10 cellular contexts compared by ENCODE assay signal in genomic region chr9:136225366-136225747, GRCh38. TPM values are rescaled to one million over a fixed set of nuclear protein-coding genes. Genes with fewer than 3 reads are reported as not detected.
DNase-seq lines count a peak whose midpoint lies in the region; ATAC-seq, FAIRE-seq and TF ChIP-seq lines count a peak whose summit lies in the region.
"Had no signal": no experiment of that assay in that cellular context is flagged by ENCODE, and none has a peak within 500 bp of the region (broad histone marks: within the 10 kb centered on the region; RNA-seq: fewer than 3 reads in every experiment).

No MANE protein-coding gene starts in this region.

- TF ChIP-seq CTCF in GM12878 (IDR thresholded peaks at IDR 0.05 in 2 of 3, conservative IDR thresholded peaks at IDR 0.05 in 1 of 3; ENCODE audit: control insufficient read depth in 2 of 3, extremely low read depth in 1 of 3, insufficient read depth in 1 of 3, low read depth in 3 of 3, low read length in 3 of 3) = 0 out of 6 replicates have a peak, but pooled peaks of 1 of the 3 experiments have one; percentile 1

- H3K9ac ChIP-seq in GM12878 (ENCODE audit: control insufficient read depth, insufficient read depth, low read length) = peak overlapping the region; percentile 54; the same call in 1 of the 2 replicates
- H3K9ac ChIP-seq in GM23248 = no peak overlapping the region

- no peak for TF ChIP-seq POLR2A in GM12892 (IDR thresholded peaks at IDR 0.05; ENCODE audit: low read depth, low read length)
- peak; percentile 59 for TF ChIP-seq POLR2A in GM12878 (IDR thresholded peaks at IDR 0.05; ENCODE audit: low read depth, low read length)

- TF ChIP-seq EP300 in GM12878 (IDR thresholded peaks at IDR 0.05; ENCODE audit: borderline replicate concordance in 1 of 2, control insufficient read depth in 1 of 2, low read depth in 2 of 2, low read length in 2 of 2) = no peak

- ATAC-seq in GM19452 (IDR thresholded peaks at IDR 0.05; ENCODE audit: unreplicated experiment) (peak; percentile 47), HG03175 (IDR thresholded peaks at IDR 0.05; ENCODE audit: unreplicated experiment) (peak; percentile 52), GM12878 (peak; percentile 48)

- H3K79me2 ChIP-seq in GM12878 (ENCODE audit: control insufficient read depth, insufficient read depth, low read length) (peaks cover 10% of the 10 kb centered on the region), GM23248 (ENCODE audit: insufficient read depth) (no peaks in the 10 kb centered on the region)

- in situ Hi-C loops in GM12878 (cut with MboI) = no loop called here
- in situ Hi-C loops in GM23248 (cut with MboI) = no loop called here

- RAD21 ChIA-PET in GM12878 (lab: Charles Lee; ENCODE audit: unreplicated experiment) = interaction anchor here (0.6 to 1.2 kb wide), 3 partner anchors 15 to 137 kb away, joined by 3 read pairs; no protein-coding TSS in a partner anchor

- POLR2A ChIA-PET in GM12878 (lab: Charles Lee) = interaction anchor here (1.0 kb wide), 1 partner anchor 18 kb away, joined by 3 read pairs; no protein-coding TSS in a partner anchor

- H3K4me1 ChIP-seq in GM12878 (ENCODE audit: control insufficient read depth, insufficient read depth, low read length) = peaks cover 19% of the 10 kb centered on the region
- H3K4me1 ChIP-seq in GM23248 (ENCODE audit: insufficient read depth) = peaks cover 9% of the 10 kb centered on the region

- H3K4me2 ChIP-seq in GM12878 (ENCODE audit: control insufficient read depth, insufficient read depth) (peak overlapping the region; percentile 96), GM23248 (ENCODE audit: unreplicated experiment) (no peak overlapping the region)

- H4K20me1 ChIP-seq in GM12878 (ENCODE audit: control insufficient read depth, insufficient read depth) (no peaks in the 10 kb centered on the region), GM23248 (ENCODE audit: insufficient read depth) (no peaks in the 10 kb centered on the region)

- DNase-seq in GM12892 (ENCODE audit: insufficient read length) (peak; percentile 52), GM12878 (ENCODE audit: low read depth, low spot score) (peak; percentile 32), putamen (ENCODE audit: low spot score) (no peak), NCI-H774 (lab: John Stamatoyannopoulos, UW) (no peak), SIG-M5 treated with dmso at 0.1 percent for 504 hours (lab: John Stamatoyannopoulos, UW; ENCODE audit: unreplicated experiment) (no peak), GM23248 (no peak)
- DNase-seq: left cardiac atrium had no signal

- no peaks in the 10 kb centered on the region for H3F3A ChIP-seq in GM23248 (ENCODE audit: insufficient read depth)

- CTCF ChIA-PET in GM12878 (lab: Yijun Ruan, JAX) = interaction anchor here (0.6 to 6.5 kb wide), 9 partner anchors 9 to 258 kb away, joined by 3 to 30 read pairs (median 4); no protein-coding TSS in a partner anchor

- peak overlapping the region; percentile 79 for H3K27ac ChIP-seq in GM12878 (ENCODE audit: control insufficient read depth, insufficient read depth)
- H3K27ac ChIP-seq in GM23248 = no peak overlapping the region

- WGBS in GM12878 (ENCODE audit: insufficient coverage, insufficient replicate concordance, low lambda C conversion rate, missing lambda C conversion rate) = 4% methylated on average over 19 of the region's 19 CpGs
- WGBS in GM23248 (ENCODE audit: low coverage in 1 of 2, low lambda C conversion rate in 2 of 2, missing lambda C conversion rate in 2 of 2), 2 experiments = 92 to 93% methylated on average over 16 to 19 of the region's 19 CpGs

- intact Hi-C loops in GM12878 (cut with micrococcal nuclease; ENCODE audit: unreplicated experiment) = loop anchor here (5.0 kb wide), 1 partner anchor 258 kb away; no protein-coding TSS in a partner anchor

- H3K4me3 ChIP-seq in GM12878 (peak overlapping the region; percentile 42; the same call in 1 of the 2 replicates), GM23248 (no peak overlapping the region)

- FAIRE-seq in GM12892 (lab: Jason Lieb, UNC) (no peak), GM12878 (lab: Jason Lieb, UNC) (peak; percentile 87)

- SMC1A ChIA-PET in GM12878 (lab: Charles Lee; ENCODE audit: uncharacterized antibody, unreplicated experiment) = interaction anchor here (0.7 to 2.4 kb wide), 4 partner anchors 15 to 87 kb away, joined by 3 to 9 read pairs (median 4); no protein-coding TSS in a partner anchor

- no peak for TF ChIP-seq RAD21 in GM12878 (IDR thresholded peaks at IDR 0.05; ENCODE audit: insufficient read depth, low read depth, low read length)

- H3K27me3 ChIP-seq in GM12878 (replicated peaks in 1 of 2; ENCODE audit: control insufficient read depth in 2 of 2, insufficient read depth in 2 of 2, low read length in 1 of 2) (no peaks in the 10 kb centered on the region), GM23248 (replicated peaks; ENCODE audit: insufficient read depth) (no peaks in the 10 kb centered on the region)

- peak overlapping the region; percentile 77 for H2AFZ ChIP-seq in GM12878 (ENCODE audit: control insufficient read depth, low read depth, low read length)
- no peak overlapping the region for H2AFZ ChIP-seq in GM23248

- no TSS peak for BruUV-seq in GM12878 (replicated peaks; lab: Mats Ljungman, UMichigan)

- H3K9me2 ChIP-seq in GM23248 (ENCODE audit: insufficient read depth) = no peaks in the 10 kb centered on the region

- H3K9me3 ChIP-seq in GM12878 (replicated peaks; ENCODE audit: control insufficient read depth, insufficient read depth, low read length) (no peaks in the 10 kb centered on the region), GM23248 (ENCODE audit: low read depth) (no peaks in the 10 kb centered on the region)

- H3K36me3 ChIP-seq in GM12878 (ENCODE audit: control insufficient read depth in 2 of 2, insufficient read depth in 2 of 2, low read length in 1 of 2) = peaks cover 15 to 28% of the 10 kb centered on the region in 2 experiments
- H3K36me3 ChIP-seq in GM23248 (ENCODE audit: low read depth) = no peaks in the 10 kb centered on the region

TF ChIP-seq in GM12878, 131 proteins besides CTCF, POLR2A, EP300 and RAD21:
- TF ChIP-seq MTA3 (IDR thresholded peaks at IDR 0.05; ENCODE audit: borderline replicate concordance, low read length) = no peak
- peak; percentile 39; the same call in 1 of the 3 replicates for TF ChIP-seq POU2F2 (IDR thresholded peaks at IDR 0.05; ENCODE audit: borderline replicate concordance, low read depth, low read length)
- TF ChIP-seq CHD4 (IDR thresholded peaks at IDR 0.05) = no peak
- peak; percentile 7 to 44; a peak in 1 of 4 replicates for TF ChIP-seq BHLHE40 (IDR thresholded peaks at IDR 0.05; ENCODE audit: borderline replicate concordance in 1 of 2, low read depth in 2 of 2, low read length in 1 of 2)
- TF ChIP-seq RUNX3 (IDR thresholded peaks at IDR 0.05; ENCODE audit: low read length) = peak; percentile 9; the same call in 1 of the 2 replicates
- 0 out of 2 replicates have a peak, but pooled peaks have one; percentile 27 for TF ChIP-seq EED (IDR thresholded peaks at IDR 0.05; ENCODE audit: low read depth)
- TF ChIP-seq YY1 (IDR thresholded peaks at IDR 0.05; ENCODE audit: low read depth, low read length) = 0 out of 2 replicates have a peak, but pooled peaks have one; percentile 18
- TF ChIP-seq PAX5 (IDR thresholded peaks at IDR 0.05; ENCODE audit: borderline replicate concordance, low read depth, low read length) = peak; percentile 27; the same call in 1 of the 2 replicates
- TF ChIP-seq RCOR1 (conservative IDR thresholded peaks at IDR 0.05; ENCODE audit: low read depth, low read length) = no peak
TF ChIP-seq in GM12878: peak in this region for 6.

RNA-seq across cellular contexts. Expression of gene QSOX2, which starts 20.3 kb away (rescaled TPM):
- 8.5 TPM for polyA plus RNA-seq in GM12892 (2012; ENCODE audit: missing spikeins)
- 31.6 and 38.4 TPM in 2 replicates for total RNA-seq in GM12878 (2013; cell fraction: nucleolus; rRNA removed)
- total RNA-seq in GM12878 (2014; rRNA removed) = 9.0 and 10.1 TPM in 2 replicates
- 7.1 and 7.8 TPM in 2 replicates for total RNA-seq in GM12878 (2014; rRNA removed; fragmentation: Illumina TruSeq; extraction: Trizol)
- 15.8 and 16.1 TPM in 2 replicates for total RNA-seq in GM12878 (2021)
- polyA plus RNA-seq in GM12878 (2011; ENCODE audit: low read depth) = 4.2 TPM
- 11.4 and 15.4 TPM in 2 replicates for polyA plus RNA-seq in GM12878 (2011; rRNA removed)
- 9.9 and 11.1 TPM in 2 replicates for polyA plus RNA-seq in GM12878 (2011; cell fraction: cytosol; rRNA removed)
- polyA plus RNA-seq in GM12878 (2011; cell fraction: nucleus; rRNA removed) = 51.1 and 55.5 TPM in 2 replicates
- 8.4 and 10.9 TPM in 2 replicates for polyA plus RNA-seq in GM12878 (2012)
- 7.2 and 9.3 TPM in 2 replicates for polyA plus RNA-seq in GM12878 (2014; fragmentation: Illumina TruSeq; extraction: Trizol)
- polyA plus RNA-seq in GM12878 (2014; fragmentation: Nextera tagmentation; extraction: Ambion mirVana) = 1 to 10 TPM in 1 of 2 experiments, under 1 TPM in 1; 0.34 to 1.5 TPM
- polyA plus RNA-seq in GM12878 (2014; rRNA removed) = 13.1 and 15.1 TPM in 2 replicates
- polyA plus RNA-seq in GM12878 (2016; fragmentation: Nextera tagmentation; extraction: Ambion mirVana) = 1 to 10 TPM in 1 of 2 experiments, under 1 TPM in 1; 0.45 to 2.1 TPM
- 8.7 and 10.6 TPM in 2 replicates for polyA minus RNA-seq in GM12878 (2011; rRNA and poly(A)+ RNA removed)
- polyA minus RNA-seq in GM12878 (2011; cell fraction: cytosol; rRNA and poly(A)+ RNA removed) = 3.5 and 4.1 TPM in 2 replicates
- 8.6 and 11.9 TPM in 2 replicates for polyA minus RNA-seq in GM12878 (2011; cell fraction: nucleus; rRNA and poly(A)+ RNA removed)
- 11.7 and 16.4 TPM in 2 replicates for total RNA-seq in GM23248 (2014; rRNA removed; shearing (Covaris generic))
- polyA plus RNA-seq in GM23248 (2016; fragmentation: Nextera tagmentation; extraction: Ambion mirVana) = 1.7 and 1.9 TPM in 2 replicates

RNA-seq across cellular contexts. Expression of gene LHX3, which starts 20.4 kb away (rescaled TPM):
- polyA plus RNA-seq in GM12892 (2012; ENCODE audit: missing spikeins) = not detected
- not detected in 2 replicates for total RNA-seq in GM12878 (2013; cell fraction: nucleolus; rRNA removed)
- total RNA-seq in GM12878 (2014; rRNA removed) (not detected in 2 replicates), GM12878 (2014; rRNA removed; fragmentation: Illumina TruSeq; extraction: Trizol) (not detected in 2 replicates), GM12878 (2021) (not detected in 2 replicates)
- not detected for polyA plus RNA-seq in GM12878 (2011; ENCODE audit: low read depth)
- polyA plus RNA-seq in GM12878 (2011; rRNA removed) (not detected in 2 replicates), GM12878 (2014; fragmentation: Illumina TruSeq; extraction: Trizol) (not detected in 2 replicates), GM12878 (2014; fragmentation: Nextera tagmentation; extraction: Ambion mirVana) (not detected), GM12878 (2014; rRNA removed) (not detected in 2 replicates), GM12878 (2016; fragmentation: Nextera tagmentation; extraction: Ambion mirVana) (not detected), GM23248 (2016; fragmentation: Nextera tagmentation; extraction: Ambion mirVana) (not detected in 2 replicates)
- not detected in 2 replicates for polyA plus RNA-seq in GM12878 (2011; cell fraction: cytosol; rRNA removed)
- 0.06 TPM in 1 of 2 replicates, not detected in the other for polyA plus RNA-seq in GM12878 (2011; cell fraction: nucleus; rRNA removed)
- polyA plus RNA-seq in GM12878 (2012) = not detected in 2 replicates
- polyA minus RNA-seq in GM12878 (2011; rRNA and poly(A)+ RNA removed) = not detected in 2 replicates
- not detected in 2 replicates for polyA minus RNA-seq in GM12878 (2011; cell fraction: cytosol; rRNA and poly(A)+ RNA removed)
- polyA minus RNA-seq in GM12878 (2011; cell fraction: nucleus; rRNA and poly(A)+ RNA removed) = not detected in 2 replicates
- total RNA-seq in GM23248 (2014; rRNA removed; shearing (Covaris generic)) = not detected in 2 replicates
- total RNA-seq: left cardiac atrium, M059J had no signal

Comparison
In these comparisons a context has a peak if more than half of its experiments do, and no peak if none do; other contexts are left out.
1. DNase-seq: peak in GM12892 (single experiment) and GM12878 (single experiment); none in putamen (single experiment), NCI-H774 (single experiment), SIG-M5 treated with dmso at 0.1 percent for 504 hours (single experiment) and GM23248 (single experiment).
2. Peak in every context shown above with its lines, with median percentiles within 50 percentile points of each other: ATAC-seq.